ENCODE assay signal across 6 cellular contexts in genomic region chr17:48541036-48541573, GRCh38. TPM values are rescaled to one million over a fixed set of nuclear protein-coding genes. Genes with fewer than 3 reads are reported as not detected.
DNase-seq lines count a peak whose midpoint lies in the region; ATAC-seq lines count a peak whose summit lies in the region.

No MANE protein-coding gene starts in this region.

- no peaks in the 10 kb centered on the region for H3K9me3 ChIP-seq in stomach smooth muscle (ENCODE audit: control insufficient read depth in 2 of 2, low read length in 2 of 2)

- intact Hi-C loops in cardiac septum (cut with DNase I): loop anchor here (10.0 kb wide), 1 partner anchor 496 kb away; the partner anchor contains the start of gene NFE2L1

- ATAC-seq in GM21529 (IDR thresholded peaks at IDR 0.05; ENCODE audit: unreplicated experiment): no peak

- peaks cover 34% of the 10 kb centered on the region for H3K4me1 ChIP-seq in stomach smooth muscle (ENCODE audit: control insufficient read depth, insufficient read depth, low read length)

- peak; percentile 16 for DNase-seq in NCI-H146 (lab: John Stamatoyannopoulos, UW)
- DNase-seq in NCI-H146 treated with DMSO at 0.1 percent for 48 hours (lab: John Stamatoyannopoulos, UW; ENCODE audit: unreplicated experiment): no peak
- peak; percentile 56 for DNase-seq in cardiac septum (ENCODE audit: low spot score)
- DNase-seq in HuH-7 (ENCODE audit: low spot score): no peak

- H3K36me3 ChIP-seq in stomach smooth muscle (ENCODE audit: control insufficient read depth in 2 of 2, insufficient read depth in 2 of 2, low read length in 2 of 2): peaks cover 0 to 2% of the 10 kb centered on the region in 2 donors

- H3K27ac ChIP-seq in stomach smooth muscle (ENCODE audit: low read length): peak overlapping the region; percentile 97

- no peaks in the 10 kb centered on the region for H3K27me3 ChIP-seq in stomach smooth muscle (ENCODE audit: control insufficient read depth in 1 of 2, insufficient read depth in 2 of 2, low read length in 2 of 2)

- H3K4me3 ChIP-seq in stomach smooth muscle (ENCODE audit: low read length in 2 of 2): peak overlapping the region; percentile 68 to 93

- H3K9ac ChIP-seq in stomach smooth muscle (ENCODE audit: low read length in 2 of 2): peak overlapping the region; percentile 90 to 94

RNA-seq across cellular contexts. Expression of gene HOXB2, which starts 3.8 kb away (rescaled TPM):
- total RNA-seq in cardiac septum: 4.9 TPM

RNA-seq across cellular contexts. Expression of gene HOXB1, which starts 10.3 kb away (rescaled TPM):
- not detected for total RNA-seq in cardiac septum

RNA-seq across cellular contexts. Expression of gene HOXB4, which starts 37.0 kb away (rescaled TPM):
- 1.6 TPM for total RNA-seq in cardiac septum

RNA-seq across cellular contexts. Expression of gene HOXB3, which starts 48.9 kb away (rescaled TPM):
- 4.2 TPM for total RNA-seq in cardiac septum

RNA-seq across cellular contexts. Expression of gene HOXB5, which starts 52.5 kb away (rescaled TPM):
- not detected for total RNA-seq in cardiac septum

Comparison
In these comparisons a context has a peak if more than half of its experiments do, and no peak if none do; other contexts are left out.
1. DNase-seq: peak in NCI-H146 (single experiment) and cardiac septum (single experiment); none in NCI-H146 treated with DMSO at 0.1 percent for 48 hours (single experiment) and HuH-7 (single experiment).